In genomic region chr15:57109005-57109404, GRCh38 we compare ENCODE assay signal across 25 cellular contexts.
"Had no signal": no experiment of that assay in that cellular context is flagged by ENCODE, and none has a peak within 500 bp of the region (broad histone marks: within the 10 kb centered on the region; RNA-seq: fewer than 3 reads in every experiment).

No MANE protein-coding gene starts in this region.

- H3K4me1 Mint-ChIP-seq: activated naive CD8-positive, alpha-beta T cell treated with anti-CD3 and anti-CD28 coated beads, Interleukin-2, amount 10 ng/mL, durations not matched to agents 7 days and 5 days had no signal

- H3K4me3 ChIP-seq: coronary artery, esophagus muscularis mucosa, ovary, psoas muscle, right atrium auricular region, spleen, thoracic aorta, vagina had no signal

- H3K4me1 ChIP-seq: right atrium auricular region had no signal

- H3K27ac Mint-ChIP-seq: activated CD4-positive, alpha-beta memory T cell treated with anti-CD3 and anti-CD28 coated beads for 36 hours; activated naive CD4-positive, alpha-beta T cell treated with anti-CD3 and anti-CD28 coated beads for 36 hours; activated naive CD8-positive, alpha-beta T cell treated with anti-CD3 and anti-CD28 coated beads, Interleukin-2, amount 10 ng/mL, durations not matched to agents 7 days and 5 days; mesothelial cell of epicardium; natural killer cell had no signal

- H3K27me3 Mint-ChIP-seq: activated CD4-positive, alpha-beta memory T cell treated with anti-CD3 and anti-CD28 coated beads for 36 hours; activated naive CD8-positive, alpha-beta T cell treated with anti-CD3 and anti-CD28 coated beads, Interleukin-2, amount 10 ng/mL, durations not matched to agents 7 days and 5 days; type B pancreatic cell had no signal

- H3K36me3 Mint-ChIP-seq: natural killer cell had no signal

- ATAC-seq: left ventricle myocardium superior, natural killer cell, psoas muscle had no signal

- H3K27me3 ChIP-seq: esophagus muscularis mucosa, ovary, right atrium auricular region, spleen, vagina had no signal

- H3K9me3 Mint-ChIP-seq: activated CD4-positive, alpha-beta memory T cell treated with anti-CD3 and anti-CD28 coated beads for 36 hours; activated naive CD4-positive, alpha-beta T cell treated with anti-CD3 and anti-CD28 coated beads for 36 hours; natural killer cell had no signal

- H3K4me3 Mint-ChIP-seq: activated CD4-positive, alpha-beta memory T cell treated with anti-CD3 and anti-CD28 coated beads for 36 hours; activated naive CD4-positive, alpha-beta T cell treated with anti-CD3 and anti-CD28 coated beads for 36 hours; activated naive CD8-positive, alpha-beta T cell treated with anti-CD3 and anti-CD28 coated beads, Interleukin-2, amount 10 ng/mL, durations not matched to agents 7 days and 5 days; mesothelial cell of epicardium; natural killer cell; type B pancreatic cell had no signal

- H3K9me3 ChIP-seq: esophagus muscularis mucosa, ovary, right atrium auricular region, spleen, thoracic aorta, vagina had no signal

- H3K36me3 ChIP-seq: esophagus muscularis mucosa, ovary, right atrium auricular region, thoracic aorta, vagina had no signal

- H3K27ac ChIP-seq: coronary artery, esophagus muscularis mucosa, ovary, psoas muscle, right atrium auricular region, spleen, thoracic aorta, vagina had no signal

- DNase-seq: activated CD4-positive, alpha-beta memory T cell treated with anti-CD3 and anti-CD28 coated beads for 36 hours; activated CD4-positive, alpha-beta T cell treated with anti-CD3 and anti-CD28 coated beads for 48 hours; activated CD4-positive, CD25-positive, alpha-beta regulatory T cell; activated naive CD4-positive, alpha-beta T cell treated with anti-CD3 and anti-CD28 coated beads for 36 hours; activated naive CD8-positive, alpha-beta T cell treated with anti-CD3 and anti-CD28 coated beads, Interleukin-2, amount 10 ng/mL, durations not matched to agents 7 days and 5 days; activated T-cell treated with anti-CD3 and anti-CD28 coated beads, Interleukin-2, amount 50 U/mL, for 48 hours; amniotic stem cell; cerebellar nuclear complex; hippocampal formation; kidney glomerular epithelial cell; left ventricle myocardium superior; mammary epithelial cell; natural killer cell; ovary; psoas muscle; spleen; stimulated activated CD4-positive, alpha-beta T cell treated with anti-CD3 and anti-CD28 coated beads, Interleukin-4, amount 100 ng/mL, for 1 hour; stimulated activated naive CD4-positive, alpha-beta T cell treated with Interleukin-2 at 50 U/mL for 16 hours had no signal
